Comparison of ENCODE assay signal across 9 cellular contexts in the genomic region with DNA sequence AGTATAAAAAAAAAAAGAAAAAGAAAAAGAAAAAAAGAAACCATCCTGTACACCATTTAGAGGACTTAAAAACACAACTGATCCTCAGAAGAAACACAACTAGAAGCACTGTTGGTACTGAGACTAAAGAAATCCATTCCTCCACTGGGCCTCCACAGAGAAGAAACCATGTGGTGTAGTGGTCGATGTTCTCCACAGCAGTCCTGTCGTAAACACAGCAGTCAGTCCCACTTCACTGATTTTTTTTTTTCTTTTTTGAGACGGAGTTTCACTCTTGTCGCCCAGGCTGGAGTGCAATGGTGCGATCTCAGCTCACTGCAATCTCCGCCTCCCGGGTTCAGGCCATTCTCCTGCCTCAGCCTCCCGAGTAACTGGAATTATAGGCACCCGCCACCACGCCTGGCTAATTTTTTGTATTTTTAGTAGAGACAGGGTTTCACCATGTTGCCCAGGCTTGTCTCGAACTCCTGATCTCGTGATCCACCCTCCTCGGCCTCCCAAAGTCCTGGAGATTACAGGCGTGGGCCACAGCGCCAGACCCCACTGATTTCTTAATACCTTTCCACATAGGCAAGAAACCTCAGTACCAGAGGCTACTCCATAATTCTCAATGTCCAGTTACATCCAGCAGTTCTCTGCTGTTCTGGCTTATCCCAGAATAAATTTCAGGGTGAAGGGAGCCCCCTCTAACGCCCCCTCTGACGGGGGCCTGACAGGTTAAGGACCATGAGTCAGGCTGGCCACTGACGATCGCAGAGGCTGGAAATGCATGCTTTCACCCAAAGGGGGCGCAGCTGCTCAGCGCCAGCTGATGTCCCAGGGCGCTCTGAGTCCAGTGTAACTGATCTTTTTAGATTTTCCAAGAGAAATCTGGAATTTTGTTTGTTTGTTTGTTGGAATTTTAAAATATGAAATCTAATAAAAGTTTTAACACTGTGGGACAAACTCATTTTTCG. TPM values are rescaled to one million over a fixed set of nuclear protein-coding genes. Genes with fewer than 3 reads are reported as not detected.
DNase-seq lines count a peak whose midpoint lies in the region; ATAC-seq and TF ChIP-seq lines count a peak whose summit lies in the region.
"Had no signal": no experiment of that assay in that cellular context is flagged by ENCODE, and none has a peak within 500 bp of the region (broad histone marks: within the 10 kb centered on the region; RNA-seq: fewer than 3 reads in every experiment).

No MANE protein-coding gene starts in this region.

- H3K27me3 ChIP-seq in adipocyte (replicated peaks; ENCODE audit: control insufficient read depth, insufficient read depth, low read length) (peaks cover 9% of the 10 kb centered on the region), hepatocyte (no peaks in the 10 kb centered on the region)

- DNase-seq in EH (ENCODE audit: low read depth) (peak; percentile 50), adipocyte (ENCODE audit: low read depth) (peak; percentile 83), hepatocyte (ENCODE audit: low spot score) (peak; percentile 80), H4 (ENCODE audit: low spot score) (no peak), NCI-H2107 (lab: John Stamatoyannopoulos, UW) (no peak)
- peak; percentile 11 to 37 for DNase-seq in stimulated activated CD4-positive, alpha-beta T cell treated with anti-CD3 and anti-CD28 coated beads, Interleukin-2, amount 100 ng/mL, for 48 hours

- no peak for TF ChIP-seq POLR2A in GM18505 (IDR thresholded peaks at IDR 0.05; ENCODE audit: borderline replicate concordance, extremely low read depth, insufficient read depth, insufficient read length)

- TF ChIP-seq CTCF in hepatocyte (IDR thresholded peaks at IDR 0.05; ENCODE audit: poor library complexity) = peak; percentile 83

- H3K9me3 ChIP-seq in adipocyte (ENCODE audit: control insufficient read depth, low read length) (no peaks in the 10 kb centered on the region), hepatocyte (ENCODE audit: low read depth) (no peaks in the 10 kb centered on the region)

- no peaks in the 10 kb centered on the region for H3K9me2 ChIP-seq in hepatocyte (replicated peaks; ENCODE audit: insufficient read depth)

- H2AFZ ChIP-seq in hepatocyte = peak overlapping the region; percentile 57

- H3K4me3 ChIP-seq in adipocyte (ENCODE audit: low read length) = peak overlapping the region; percentile 80
- H3K4me3 ChIP-seq in hepatocyte = no peak overlapping the region

- TF ChIP-seq RAD21 in Ishikawa (IDR thresholded peaks at IDR 0.05; ENCODE audit: low read depth) = peak; percentile 81

- no peaks in the 10 kb centered on the region for H3K79me2 ChIP-seq in hepatocyte

- TF ChIP-seq EP300 in Ishikawa (IDR thresholded peaks at IDR 0.05; ENCODE audit: borderline replicate concordance) = no peak

- peak overlapping the region; percentile 76 for H3K4me2 ChIP-seq in hepatocyte

- H3K27ac ChIP-seq in hepatocyte = peak overlapping the region; percentile 72

- peak overlapping the region; percentile 68 for H3K9ac ChIP-seq in adipocyte (ENCODE audit: low read length)

- H3K4me1 ChIP-seq in adipocyte (ENCODE audit: control insufficient read depth, insufficient read depth, low read length) (peaks cover 5% of the 10 kb centered on the region), hepatocyte (ENCODE audit: insufficient read depth) (no peaks in the 10 kb centered on the region)

- no peak for ATAC-seq in GM18505 (IDR thresholded peaks at IDR 0.05; ENCODE audit: unreplicated experiment)

- 62% methylated on average over 23 of the region's 23 CpGs for WGBS in hepatocyte (ENCODE audit: low lambda C conversion rate, missing lambda C conversion rate)

- no peaks in the 10 kb centered on the region for H4K20me1 ChIP-seq in hepatocyte (ENCODE audit: insufficient read depth, poor library complexity, severe bottlenecking)

- H3K36me3 ChIP-seq in adipocyte (ENCODE audit: control insufficient read depth, insufficient read depth, low read length, severe bottlenecking) = no peaks in the 10 kb centered on the region
- H3K36me3 ChIP-seq in hepatocyte (replicated peaks; ENCODE audit: insufficient read depth, low read depth) = no peaks in the 10 kb centered on the region

TF ChIP-seq in Ishikawa, 13 proteins besides CTCF, POLR2A, EP300 and RAD21:
- TF ChIP-seq TAF1 (IDR thresholded peaks at IDR 0.05; ENCODE audit: low read depth) (0 out of 2 replicates have a peak, but pooled peaks have one; percentile 19), TCF12 (IDR thresholded peaks at IDR 0.05; ENCODE audit: low read depth) (no peak)
TF ChIP-seq in Ishikawa: peak in this region for 1.

RNA-seq across cellular contexts. Expression of gene FFAR4, which starts 24.8 kb away (rescaled TPM):
- total RNA-seq in hepatocyte = 0.16 TPM in 1 of 2 replicates, not detected in the other
- polyA plus RNA-seq in hepatocyte = 0.04 and 0.53 TPM in 2 replicates
- not detected in 2 replicates for total RNA-seq in H4 (2014; rRNA removed; shearing (Covaris generic))
- total RNA-seq: natural killer cell treated with Interleukin-12 subunit alpha and Interleukin-12 subunit beta and Interleukin-15 and Interleukin-18, amount 100 ng/mL, for 72 hours had no signal

RNA-seq across cellular contexts. Expression of gene CEP55, which starts 45.3 kb away (rescaled TPM):
- total RNA-seq in hepatocyte = 3.6 and 4.0 TPM in 2 replicates
- polyA plus RNA-seq in hepatocyte = 5.4 and 5.9 TPM in 2 replicates
- total RNA-seq in H4 (2014; rRNA removed; shearing (Covaris generic)) = 62.2 and 69.9 TPM in 2 replicates

RNA-seq across cellular contexts. Expression of gene RBP4, which starts 59.4 kb away (rescaled TPM):
- 494 and 527 TPM in 2 replicates for total RNA-seq in hepatocyte
- 761 and 997 TPM in 2 replicates for polyA plus RNA-seq in hepatocyte
- total RNA-seq in H4 (2014; rRNA removed; shearing (Covaris generic)) = 0.56 TPM in 1 of 2 replicates, not detected in the other
- total RNA-seq: natural killer cell treated with Interleukin-12 subunit alpha and Interleukin-12 subunit beta and Interleukin-15 and Interleukin-18, amount 100 ng/mL, for 72 hours had no signal

RNA-seq across cellular contexts. Expression of gene MYOF, which starts 59.5 kb away (rescaled TPM):
- total RNA-seq in hepatocyte = 41.8 and 47.9 TPM in 2 replicates
- 16.6 and 28.0 TPM in 2 replicates for polyA plus RNA-seq in hepatocyte
- total RNA-seq in H4 (2014; rRNA removed; shearing (Covaris generic)) = 30.2 and 31.1 TPM in 2 replicates

Comparison
In these comparisons a context has a peak if more than half of its experiments do, and no peak if none do; other contexts are left out.
1. DNase-seq: peak in EH (single experiment), adipocyte (single experiment), hepatocyte (single experiment) and stimulated activated CD4-positive, alpha-beta T cell treated with anti-CD3 and anti-CD28 coated beads, Interleukin-2, amount 100 ng/mL, for 48 hours (2 of 2); none in H4 (single experiment) and NCI-H2107 (single experiment).
2. RNA of gene CEP55, which starts 45.3 kb away (total RNA-seq): 62.2 to 69.9 TPM in H4; 3.6 to 4.0 TPM in hepatocyte; every median in the first group is over 10 times any median in the second.
3. RNA of gene RBP4, which starts 59.4 kb away (total RNA-seq): 494 to 527 TPM in hepatocyte; 0.56 TPM in H4; every median in the first group is over 100 times any median in the second.